Comparison of ENCODE assay signal across 33 cellular contexts in the genomic region with DNA sequence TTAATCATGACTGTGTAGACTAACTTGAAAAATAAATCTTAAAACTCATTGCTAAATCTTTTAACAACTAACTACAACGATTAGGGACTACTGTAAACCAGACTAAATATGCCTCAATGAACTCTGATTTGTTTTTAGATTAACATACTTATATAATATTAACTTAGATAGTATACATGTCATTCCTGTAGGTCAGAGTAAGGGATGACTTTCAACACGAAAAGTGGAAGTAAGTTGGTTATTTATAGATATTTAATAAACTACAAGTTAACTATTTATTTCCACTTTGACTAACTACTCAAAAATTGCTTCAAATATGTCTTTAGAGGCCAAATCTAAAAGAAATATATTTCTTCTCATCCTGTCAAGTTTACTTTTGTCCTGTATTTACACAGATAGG.
"Had no signal": no experiment of that assay in that cellular context is flagged by ENCODE, and none has a peak within 500 bp of the region (broad histone marks: within the 10 kb centered on the region; RNA-seq: fewer than 3 reads in every experiment).

No MANE protein-coding gene starts in this region.

- H3K36me3 Mint-ChIP-seq: activated CD4-positive, alpha-beta memory T cell treated with anti-CD3 and anti-CD28 coated beads for 36 hours; stimulated activated effector memory CD8-positive, alpha-beta T cell treated with anti-CD3 and anti-CD28 coated beads, Interleukin-12 subunit alpha, Interleukin-12 subunit beta, amount 100 ng/mL, for 72 hours had no signal

- H3K27me3 ChIP-seq: gastrocnemius medialis, hepatocyte, neutrophil, sigmoid colon had no signal

- H3K79me2 ChIP-seq: hepatocyte had no signal

- DNase-seq: activated CD4-positive, alpha-beta memory T cell treated with anti-CD3 and anti-CD28 coated beads for 36 hours; activated CD4-positive, alpha-beta T cell treated with anti-CD3 and anti-CD28 coated beads for 48 hours; activated CD8-positive, alpha-beta memory T cell treated with anti-CD3 and anti-CD28 coated beads, Interleukin-2, amount 50 U/mL, for 4 hours; activated gamma-delta T cell treated with Interleukin-2 at 50 U/mL for 16 hours; activated naive CD4-positive, alpha-beta T cell treated with anti-CD3 and anti-CD28 coated beads, Interleukin-2, amount 50 U/mL, for 16 hours; activated naive CD8-positive, alpha-beta T cell treated with anti-CD3 and anti-CD28 coated beads, Interleukin-2, amount 50 U/mL, for 24 hours; activated T-cell treated with anti-CD3 and anti-CD28 coated beads, Interleukin-2, amount 50 U/mL, for 1 hour; amygdala; caudate nucleus; cortex of kidney; effector memory CD8-positive, alpha-beta T cell; erythroblast; gastrocnemius medialis; glutamatergic neuron; islet precursor cell; left ventricle myocardium inferior; mesendoderm; mucosa of descending colon; retina; sigmoid colon; small intestine; stimulated activated CD4-positive, alpha-beta T cell treated with anti-CD3 and anti-CD28 coated beads, Interleukin-4, amount 100 ng/mL, for 24 hours; trophoblast cell; WERI-Rb-1 had no signal

- H2AFZ ChIP-seq: hepatocyte had no signal

- H3K4me1 ChIP-seq: gastrocnemius medialis, left ventricle myocardium inferior, prostate gland, sigmoid colon had no signal

- H3K27ac Mint-ChIP-seq: activated CD4-positive, alpha-beta memory T cell treated with anti-CD3 and anti-CD28 coated beads for 36 hours; activated naive CD8-positive, alpha-beta T cell treated with anti-CD3 and anti-CD28 coated beads, Interleukin-2, amount 50 U/mL, for 24 hours; effector memory CD8-positive, alpha-beta T cell; nephron; stimulated activated effector memory CD8-positive, alpha-beta T cell treated with anti-CD3 and anti-CD28 coated beads, Interleukin-12 subunit alpha, Interleukin-12 subunit beta, amount 100 ng/mL, for 72 hours; stimulated activated naive CD8-positive, alpha-beta T cell treated with anti-CD3 and anti-CD28 coated beads, Interleukin-15, Interleukin-2, amounts not matched to agents 100 ng/mL and 50 ng/mL, for 24 hours had no signal

- H3K4me3 ChIP-seq: gastrocnemius medialis, hepatocyte, left ventricle myocardium inferior, lung, mucosa of descending colon, prostate gland, sigmoid colon, thoracic aorta had no signal

- H3K9me3 Mint-ChIP-seq: stimulated activated naive CD8-positive, alpha-beta T cell treated with anti-CD3 and anti-CD28 coated beads, Interleukin-15, Interleukin-2, amounts not matched to agents 100 ng/mL and 50 ng/mL, for 24 hours had no signal

- H3K4me2 ChIP-seq: hepatocyte had no signal

- H3K36me3 ChIP-seq: gastrocnemius medialis, left ventricle myocardium inferior, neutrophil, prostate gland, sigmoid colon, thoracic aorta, WERI-Rb-1 had no signal

- H3K27me3 Mint-ChIP-seq: activated CD4-positive, alpha-beta memory T cell treated with anti-CD3 and anti-CD28 coated beads for 36 hours; activated naive CD8-positive, alpha-beta T cell treated with anti-CD3 and anti-CD28 coated beads, Interleukin-2, amount 50 U/mL, for 24 hours; effector memory CD8-positive, alpha-beta T cell; stimulated activated naive CD8-positive, alpha-beta T cell treated with anti-CD3 and anti-CD28 coated beads, Interleukin-15, Interleukin-2, amounts not matched to agents 100 ng/mL and 50 ng/mL, for 24 hours had no signal

- H3K4me3 Mint-ChIP-seq: activated CD4-positive, alpha-beta memory T cell treated with anti-CD3 and anti-CD28 coated beads for 36 hours; activated naive CD8-positive, alpha-beta T cell treated with anti-CD3 and anti-CD28 coated beads, Interleukin-2, amount 50 U/mL, for 24 hours; effector memory CD8-positive, alpha-beta T cell; nephron; stimulated activated effector memory CD8-positive, alpha-beta T cell treated with anti-CD3 and anti-CD28 coated beads, Interleukin-12 subunit alpha, Interleukin-12 subunit beta, amount 100 ng/mL, for 72 hours; stimulated activated naive CD8-positive, alpha-beta T cell treated with anti-CD3 and anti-CD28 coated beads, Interleukin-15, Interleukin-2, amounts not matched to agents 100 ng/mL and 50 ng/mL, for 24 hours had no signal

- ATAC-seq: activated CD4-positive, CD25-positive, alpha-beta regulatory T cell treated with anti-CD3 and anti-CD28 coated beads, Interleukin-2, amount 50 U/mL, for 24 hours; activated naive CD8-positive, alpha-beta T cell treated with anti-CD3 and anti-CD28 coated beads, Interleukin-2, amount 50 U/mL, for 24 hours; effector memory CD8-positive, alpha-beta T cell; gastrocnemius medialis; mucosa of descending colon; stimulated activated effector memory CD8-positive, alpha-beta T cell treated with anti-CD3 and anti-CD28 coated beads, Interleukin-12 subunit alpha, Interleukin-12 subunit beta, amount 100 ng/mL, for 72 hours had no signal

- H3K4me1 Mint-ChIP-seq: activated naive CD8-positive, alpha-beta T cell treated with anti-CD3 and anti-CD28 coated beads, Interleukin-2, amount 50 U/mL, for 24 hours; nephron; stimulated activated effector memory CD8-positive, alpha-beta T cell treated with anti-CD3 and anti-CD28 coated beads, Interleukin-12 subunit alpha, Interleukin-12 subunit beta, amount 100 ng/mL, for 72 hours had no signal

- H3K27ac ChIP-seq: gastrocnemius medialis, hepatocyte, left ventricle myocardium inferior, neutrophil, prostate gland, sigmoid colon, thoracic aorta, WERI-Rb-1 had no signal

- H3K9me3 ChIP-seq: gastrocnemius medialis, mucosa of descending colon, neutrophil, prostate gland, sigmoid colon, thoracic aorta had no signal
